ENCODE assay signal across 12 cellular contexts in the genomic region with DNA sequence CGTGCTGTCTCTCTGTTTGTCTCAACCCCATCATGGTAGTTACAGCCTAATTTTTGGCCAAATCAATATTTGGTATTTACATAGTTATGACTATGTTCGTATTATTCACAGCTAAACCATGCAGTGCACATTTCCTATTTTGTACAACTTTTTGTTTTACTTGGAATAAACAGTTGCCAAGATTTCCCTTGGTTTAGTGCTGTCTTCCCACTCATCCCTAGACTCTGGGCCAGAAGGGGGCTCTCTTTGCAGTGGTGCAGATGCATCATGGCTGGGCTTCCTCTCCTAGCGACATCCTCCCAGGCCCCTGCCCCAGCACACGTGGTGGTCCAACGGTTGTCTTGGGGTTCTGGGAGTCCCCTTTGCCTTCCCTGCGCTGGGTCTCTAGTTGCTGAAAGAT.
A peak's percentile ranks its signal among the peaks of the same experiment; 100 is the strongest.
DNase-seq lines count a peak whose midpoint lies in the region; TF ChIP-seq lines count a peak whose summit lies in the region.
"Had no signal": no experiment of that assay in that cellular context is flagged by ENCODE, and none has a peak within 500 bp of the region (broad histone marks: within the 10 kb centered on the region; RNA-seq: fewer than 3 reads in every experiment).

No MANE protein-coding gene starts in this region.

- peaks cover 8% of the 10 kb centered on the region for H3K4me1 Mint-ChIP-seq in Calu3 (ENCODE audit: low read depth, unreplicated experiment)
- no peaks in the 10 kb centered on the region for H3K4me1 Mint-ChIP-seq in neural crest cell
- no peaks in the 10 kb centered on the region for H3K4me1 Mint-ChIP-seq in activated naive CD4-positive, alpha-beta T cell treated with anti-CD3 and anti-CD28 coated beads, Interleukin-2, amount 10 ng/mL, durations not matched to agents 7 days and 5 days

- BruUV-seq in Calu3 (replicated peaks; lab: Mats Ljungman, UMichigan): no TSS peak

- H3K27ac ChIP-seq in thyroid gland: no peak overlapping the region
- H3K27ac ChIP-seq: prostate gland had no signal

- TF ChIP-seq CTCF in Calu3 (IDR thresholded peaks at IDR 0.05; ENCODE audit: unreplicated experiment) (peak; percentile 16), neural crest cell (conservative IDR thresholded peaks at IDR 0.05) (peak; percentile 14), thyroid gland (IDR thresholded peaks at IDR 0.05) (no peak)

- H3K36me3 ChIP-seq in thyroid gland: no peaks in the 10 kb centered on the region
- H3K36me3 ChIP-seq: prostate gland had no signal

- no peak for TF ChIP-seq EP300 in Ishikawa (IDR thresholded peaks at IDR 0.05; ENCODE audit: borderline replicate concordance)

- 48 to 66% methylated on average over 6 of the region's 6 CpGs for WGBS in thyroid gland, 2 donors

- H3K4me1 ChIP-seq in thyroid gland: peaks cover 0 to 9% of the 10 kb centered on the region in 2 donors
- H3K4me1 ChIP-seq: prostate gland had no signal

- no peak for TF ChIP-seq POLR2A in thyroid gland (IDR thresholded peaks at IDR 0.05)

- no peaks in the 10 kb centered on the region for H3K9me3 ChIP-seq in thyroid gland
- H3K9me3 ChIP-seq: prostate gland had no signal

- CTCF ChIA-PET in Calu3 (lab: Charles Lee): no interaction called here
- CTCF ChIA-PET in activated naive CD4-positive, alpha-beta T cell treated with anti-CD3 and anti-CD28 coated beads, Interleukin-2, amount 10 ng/mL, durations not matched to agents 7 days and 5 days (lab: Charles Lee): interaction anchor here (1.2 to 1.5 kb wide), 3 partner anchors 15 to 249 kb away, joined by 3 to 9 read pairs (median 5); no protein-coding TSS in a partner anchor

- H3K27ac Mint-ChIP-seq in Calu3 (ENCODE audit: unreplicated experiment): no peak overlapping the region
- H3K27ac Mint-ChIP-seq in neural crest cell (ENCODE audit: unreplicated experiment): no peak overlapping the region
- no peak overlapping the region for H3K27ac Mint-ChIP-seq in activated naive CD4-positive, alpha-beta T cell treated with anti-CD3 and anti-CD28 coated beads, Interleukin-2, amount 10 ng/mL, durations not matched to agents 7 days and 5 days
- H3K27ac Mint-ChIP-seq: mesothelial cell of epicardium had no signal

- H3K9me3 Mint-ChIP-seq in Calu3 (ENCODE audit: low read depth, unreplicated experiment): no peaks in the 10 kb centered on the region
- no peaks in the 10 kb centered on the region for H3K9me3 Mint-ChIP-seq in neural crest cell
- no peaks in the 10 kb centered on the region for H3K9me3 Mint-ChIP-seq in activated naive CD4-positive, alpha-beta T cell treated with anti-CD3 and anti-CD28 coated beads, Interleukin-2, amount 10 ng/mL, durations not matched to agents 7 days and 5 days
- H3K9me3 Mint-ChIP-seq: effector memory CD8-positive, alpha-beta T cell; mesothelial cell of epicardium had no signal

- H3K36me3 Mint-ChIP-seq in Calu3 (ENCODE audit: insufficient read depth, unreplicated experiment) (no peaks in the 10 kb centered on the region), neural crest cell (ENCODE audit: low read depth) (no peaks in the 10 kb centered on the region)
- H3K36me3 Mint-ChIP-seq in activated naive CD4-positive, alpha-beta T cell treated with anti-CD3 and anti-CD28 coated beads, Interleukin-2, amount 10 ng/mL, durations not matched to agents 7 days and 5 days: no peaks in the 10 kb centered on the region
- H3K36me3 Mint-ChIP-seq: mesothelial cell of epicardium had no signal

- intact Hi-C loops in Calu3 (cut with micrococcal nuclease; ENCODE audit: unreplicated experiment) (no loop called here), thyroid gland (cut with DNase I) (no loop called here)

- H3K4me3 ChIP-seq in thyroid gland (replicated peaks in 1 of 3): no peak overlapping the region
- H3K4me3 ChIP-seq: prostate gland had no signal

- H3K27me3 Mint-ChIP-seq in Calu3 (ENCODE audit: unreplicated experiment) (peaks cover 57% of the 10 kb centered on the region), neural crest cell (ENCODE audit: low read depth) (no peaks in the 10 kb centered on the region)
- peaks cover 16% of the 10 kb centered on the region for H3K27me3 Mint-ChIP-seq in activated naive CD4-positive, alpha-beta T cell treated with anti-CD3 and anti-CD28 coated beads, Interleukin-2, amount 10 ng/mL, durations not matched to agents 7 days and 5 days

- H3K27me3 ChIP-seq in thyroid gland: no peaks in the 10 kb centered on the region

- peak; percentile 15; the same call in 1 of the 2 replicates for TF ChIP-seq RAD21 in Ishikawa (IDR thresholded peaks at IDR 0.05; ENCODE audit: low read depth)

- H3K4me3 Mint-ChIP-seq in Calu3 (ENCODE audit: low read depth, unreplicated experiment) (no peak overlapping the region), neural crest cell (no peak overlapping the region)
- no peak overlapping the region for H3K4me3 Mint-ChIP-seq in activated naive CD4-positive, alpha-beta T cell treated with anti-CD3 and anti-CD28 coated beads, Interleukin-2, amount 10 ng/mL, durations not matched to agents 7 days and 5 days
- H3K4me3 Mint-ChIP-seq: effector memory CD8-positive, alpha-beta T cell; mesothelial cell of epicardium had no signal

- DNase-seq in Calu3 (no peak), cerebellar cortex (ENCODE audit: low spot score) (peak; percentile 4), neural crest cell (ENCODE audit: low read depth, low spot score) (no peak), GF-D8 (lab: John Stamatoyannopoulos, UW) (no peak), thyroid gland (no peak), NCI-H2107 (lab: John Stamatoyannopoulos, UW) (no peak)
- DNase-seq in activated naive CD4-positive, alpha-beta T cell treated with anti-CD3 and anti-CD28 coated beads, Interleukin-2, amount 10 ng/mL, durations not matched to agents 7 days and 5 days: no peak
- DNase-seq: effector memory CD8-positive, alpha-beta T cell; Karpas-422 had no signal

TF ChIP-seq in Ishikawa, 13 proteins besides CTCF, POLR2A, EP300 and RAD21:
- TF ChIP-seq, protein P1, sequence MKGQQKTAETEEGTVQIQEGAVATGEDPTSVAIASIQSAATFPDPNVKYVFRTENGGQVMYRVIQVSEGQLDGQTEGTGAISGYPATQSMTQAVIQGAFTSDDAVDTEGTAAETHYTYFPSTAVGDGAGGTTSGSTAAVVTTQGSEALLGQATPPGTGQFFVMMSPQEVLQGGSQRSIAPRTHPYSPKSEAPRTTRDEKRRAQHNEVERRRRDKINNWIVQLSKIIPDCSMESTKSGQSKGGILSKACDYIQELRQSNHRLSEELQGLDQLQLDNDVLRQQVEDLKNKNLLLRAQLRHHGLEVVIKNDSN (IDR thresholded peaks at IDR 0.05): no peak
- no peak for TF ChIP-seq CEBPB (IDR thresholded peaks at IDR 0.05)
- no peak for TF ChIP-seq CREB1 (IDR thresholded peaks at IDR 0.05; ENCODE audit: low read depth)
- TF ChIP-seq, protein P2, sequence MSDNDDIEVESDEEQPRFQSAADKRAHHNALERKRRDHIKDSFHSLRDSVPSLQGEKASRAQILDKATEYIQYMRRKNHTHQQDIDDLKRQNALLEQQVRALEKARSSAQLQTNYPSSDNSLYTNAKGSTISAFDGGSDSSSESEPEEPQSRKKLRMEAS (IDR thresholded peaks at IDR 0.05): no peak
- TF ChIP-seq EGR1 (IDR thresholded peaks at IDR 0.05): no peak
- TF ChIP-seq TEAD4 (IDR thresholded peaks at IDR 0.05): no peak
- no peak for TF ChIP-seq ZBTB7A (IDR thresholded peaks at IDR 0.05; ENCODE audit: low read depth)
- TF ChIP-seq TAF1 (IDR thresholded peaks at IDR 0.05; ENCODE audit: low read depth): no peak
- no peak for TF ChIP-seq NFIC (IDR thresholded peaks at IDR 0.05)

Comparison
In these comparisons a context has a peak if more than half of its experiments do, and no peak if none do; other contexts are left out.
1. CTCF ChIP-seq: peak in Calu3 (single experiment) and neural crest cell (single experiment); none in thyroid gland (0 of 6).